8 cellular contexts compared by ENCODE assay signal in the genomic region with DNA sequence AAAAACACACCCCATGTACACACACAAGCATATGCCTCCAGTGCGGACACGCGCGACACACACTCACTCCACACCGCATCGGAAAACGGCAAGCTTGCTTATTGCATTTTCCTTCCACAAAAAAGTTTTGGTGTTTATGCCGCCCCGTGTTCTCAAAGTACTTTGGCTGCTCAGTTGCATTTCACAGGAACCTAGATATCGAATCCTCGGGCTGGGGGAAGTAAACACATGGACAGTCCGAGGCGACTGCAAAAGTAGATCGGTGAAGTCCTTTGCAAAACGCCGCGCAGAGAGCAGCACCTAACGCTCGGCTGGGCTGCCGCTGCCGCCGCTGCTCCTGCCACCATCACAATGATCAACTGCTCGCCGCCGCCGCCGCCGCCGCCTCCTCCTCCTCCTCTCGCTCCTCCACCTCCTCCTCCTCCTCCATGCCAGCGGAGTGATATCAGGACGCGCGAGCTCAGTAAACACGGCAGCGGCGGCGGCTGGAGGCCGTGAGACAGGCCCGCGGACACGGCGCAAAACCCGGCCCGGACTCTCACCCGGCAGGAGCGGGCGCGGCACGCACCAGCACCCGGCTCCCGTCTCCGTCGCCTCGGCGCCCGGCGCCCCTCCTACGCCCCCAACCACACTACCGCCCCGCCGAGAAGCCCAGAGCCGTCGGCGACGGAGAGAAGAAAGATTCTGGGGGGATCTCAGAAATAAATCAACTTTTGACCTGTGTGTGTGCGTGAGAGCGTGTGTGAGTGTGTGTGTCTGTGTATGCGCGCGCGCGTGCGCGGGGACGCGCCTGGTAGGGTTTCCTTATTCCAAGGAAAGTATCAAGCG. TPM values are rescaled to one million over a fixed set of nuclear protein-coding genes. Genes with fewer than 3 reads are reported as not detected.
DNase-seq lines count a peak whose midpoint lies in the region; ATAC-seq and TF ChIP-seq lines count a peak whose summit lies in the region.

TSS of gene MAML3 (minus strand) at position 441 of the 828 bp plus-strand sequence. CDS start 857 bp downstream, outside the sequence.

- H3K4me3 ChIP-seq in CD4-positive, CD25-positive, alpha-beta regulatory T cell (ENCODE audit: low read depth, low read length) = peak within 1 kb of the TSS; percentile 82
- peak within 1 kb of the TSS; percentile 71 for H3K4me3 ChIP-seq in MG63
- peak within 1 kb of the TSS; percentile 73 for H3K4me3 ChIP-seq in fibroblast of mammary gland (ENCODE audit: control insufficient read depth, low read depth, low read length)
- H3K4me3 ChIP-seq in naive thymus-derived CD4-positive, alpha-beta T cell (ENCODE audit: low read length) = peak within 1 kb of the TSS; percentile 99

- TF ChIP-seq CTCF in RWPE1 (conservative IDR thresholded peaks at IDR 0.05; ENCODE audit: low read depth) (no peak), fibroblast of mammary gland (conservative IDR thresholded peaks at IDR 0.05; ENCODE audit: control insufficient read depth, insufficient read depth, low read depth, low read length) (no peak)

- ATAC-seq in CD4-positive, CD25-positive, alpha-beta regulatory T cell (ENCODE audit: low read depth in 2 of 2) = peak; percentile 25 to 29
- ATAC-seq in GM21825 (IDR thresholded peaks at IDR 0.05; ENCODE audit: unreplicated experiment) = peak; percentile 41
- ATAC-seq in naive thymus-derived CD4-positive, alpha-beta T cell = peak; percentile 58

- CTCF ChIA-PET in RWPE1 (lab: Yijun Ruan, JAX) = interaction anchor here (0.6 to 1.2 kb wide), 6 partner anchors 17 to 619 kb away, joined by 3 to 5 read pairs (median 4); no protein-coding TSS in a partner anchor
- CTCF ChIA-PET in naive thymus-derived CD4-positive, alpha-beta T cell (lab: Charles Lee) = interaction anchor here (0.6 to 1.0 kb wide), 5 partner anchors 10 to 140 kb away, joined by 3 to 6 read pairs (median 3); no protein-coding TSS in a partner anchor

- peak within 1 kb of the TSS; percentile 92 to 96 (median 93) for H3K4me3 Mint-ChIP-seq in CD4-positive, CD25-positive, alpha-beta regulatory T cell
- H3K4me3 Mint-ChIP-seq in activated T-helper 2 cell treated with anti-CD3 and anti-CD28 coated beads, Interferon-gamma antibody, Interleukin-2, Interleukin-4, amounts not matched to agents 10 μg/mL and 5 μg/mL and 100 μg/mL, durations not matched to agents 14 hours and 24 hours and 36 hours (ENCODE audit: low read depth) = peak within 1 kb of the TSS; percentile 91
- H3K4me3 Mint-ChIP-seq in naive thymus-derived CD4-positive, alpha-beta T cell = peak within 1 kb of the TSS; percentile 89 to 100 (median 96)

- H3K27me3 Mint-ChIP-seq in CD4-positive, CD25-positive, alpha-beta regulatory T cell = peaks cover 67% of the 10 kb centered on the region
- H3K27me3 Mint-ChIP-seq in activated T-helper 2 cell treated with anti-CD3 and anti-CD28 coated beads, Interferon-gamma antibody, Interleukin-2, Interleukin-4, amounts not matched to agents 10 μg/mL and 5 μg/mL and 100 μg/mL, durations not matched to agents 14 hours and 24 hours and 36 hours (ENCODE audit: low read depth) = peaks cover 16% of the 10 kb centered on the region
- peaks cover 0 to 75% (median 0%) of the 10 kb centered on the region in 5 donors for H3K27me3 Mint-ChIP-seq in naive thymus-derived CD4-positive, alpha-beta T cell

- POLR2A ChIA-PET in RWPE1 (lab: Yijun Ruan, JAX; ENCODE audit: low non-redundant PET) = interaction anchor here (0.8 kb wide), 1 partner anchor 10 kb away, joined by 3 read pairs; no protein-coding TSS in a partner anchor
- POLR2A ChIA-PET in naive thymus-derived CD4-positive, alpha-beta T cell (lab: Charles Lee) = interaction anchor here (0.7 to 8.0 kb wide), 14 partner anchors 8 to 597 kb away, joined by 3 to 53 read pairs (median 4); partner anchors contain the start of genes ELMOD2 and SCOC

- peak; percentile 65 to 86 (median 79) for DNase-seq in CD4-positive, CD25-positive, alpha-beta regulatory T cell
- peak; percentile 92 for DNase-seq in MG63
- no peak for DNase-seq in RWPE1 (ENCODE audit: low spot score)
- peak; percentile 82 for DNase-seq in activated T-helper 2 cell treated with anti-CD3 and anti-CD28 coated beads, Interferon-gamma antibody, Interleukin-2, Interleukin-4, amounts not matched to agents 10 μg/mL and 5 μg/mL and 100 μg/mL, durations not matched to agents 14 hours and 24 hours and 36 hours (ENCODE audit: low spot score)
- DNase-seq in fibroblast of mammary gland (ENCODE audit: low read depth) = peak; percentile 93
- DNase-seq in naive thymus-derived CD4-positive, alpha-beta T cell = peak; percentile 73 to 89 (median 83)
- DNase-seq in stimulated activated CD8-positive, alpha-beta memory T cell treated with anti-CD3 and anti-CD28 coated beads, Interleukin-7, amount 100 ng/mL, for 4 hours (ENCODE audit: low read depth in 2 of 2) = peak; percentile 75 to 79

- peak within 1 kb of the TSS; percentile 41 for H3K27ac ChIP-seq in CD4-positive, CD25-positive, alpha-beta regulatory T cell (ENCODE audit: insufficient read depth, low read length, poor library complexity, severe bottlenecking)
- H3K27ac ChIP-seq in RWPE1 = peak within 1 kb of the TSS; percentile 77
- peak within 1 kb of the TSS; percentile 84 for H3K27ac ChIP-seq in naive thymus-derived CD4-positive, alpha-beta T cell (ENCODE audit: low read depth, low read length)

- H3K27ac Mint-ChIP-seq in CD4-positive, CD25-positive, alpha-beta regulatory T cell = peak within 1 kb of the TSS; percentile 60 to 89 (median 89)
- H3K27ac Mint-ChIP-seq in activated T-helper 2 cell treated with anti-CD3 and anti-CD28 coated beads, Interferon-gamma antibody, Interleukin-2, Interleukin-4, amounts not matched to agents 10 μg/mL and 5 μg/mL and 100 μg/mL, durations not matched to agents 14 hours and 24 hours and 36 hours = peak within 1 kb of the TSS; percentile 33
- H3K27ac Mint-ChIP-seq in naive thymus-derived CD4-positive, alpha-beta T cell = peak within 1 kb of the TSS; percentile 81 to 96 (median 93)

- intact Hi-C loops in activated T-helper 2 cell treated with anti-CD3 and anti-CD28 coated beads, Interferon-gamma antibody, Interleukin-2, Interleukin-4, amounts not matched to agents 10 μg/mL and 5 μg/mL and 100 μg/mL, durations not matched to agents 14 hours and 24 hours and 36 hours (cut with micrococcal nuclease) = loop anchor here (1.0 to 10.0 kb wide), 8 partner anchors 80 to 852 kb away; partner anchors contain the start of genes NAA15, NDUFC1, RAB33B and SCOC
- intact Hi-C loops in naive thymus-derived CD4-positive, alpha-beta T cell (cut with micrococcal nuclease) = loop anchor here (1.0 to 10.0 kb wide), 15 partner anchors 31 to 1071 kb away; partner anchors contain the start of genes NAA15 (in 2 of the 2), SCOC (in 2 of the 2), ELF2 (in 1 of the 2) and ELMOD2 (in 1 of the 2)

- H3K9me3 ChIP-seq in CD4-positive, CD25-positive, alpha-beta regulatory T cell (ENCODE audit: control insufficient read depth in 2 of 2, low read length in 2 of 2) = peaks cover 0 to 2% of the 10 kb centered on the region in 2 experiments
- no peaks in the 10 kb centered on the region for H3K9me3 ChIP-seq in MG63
- no peaks in the 10 kb centered on the region for H3K9me3 ChIP-seq in naive thymus-derived CD4-positive, alpha-beta T cell (ENCODE audit: control insufficient read depth in 2 of 3, low read length in 3 of 3)

- H3K36me3 ChIP-seq in CD4-positive, CD25-positive, alpha-beta regulatory T cell (ENCODE audit: control insufficient read depth, insufficient read depth, low read length) = no peaks in the 10 kb centered on the region
- no peaks in the 10 kb centered on the region for H3K36me3 ChIP-seq in MG63
- peaks cover 0 to 5% (median 0%) of the 10 kb centered on the region in 3 experiments for H3K36me3 ChIP-seq in naive thymus-derived CD4-positive, alpha-beta T cell (ENCODE audit: control insufficient read depth in 2 of 3, insufficient read depth in 3 of 3, low read length in 3 of 3)

- H3K4me1 Mint-ChIP-seq in CD4-positive, CD25-positive, alpha-beta regulatory T cell = peaks cover 10 to 43% (median 26%) of the 10 kb centered on the region in 4 donors
- H3K4me1 Mint-ChIP-seq in activated T-helper 2 cell treated with anti-CD3 and anti-CD28 coated beads, Interferon-gamma antibody, Interleukin-2, Interleukin-4, amounts not matched to agents 10 μg/mL and 5 μg/mL and 100 μg/mL, durations not matched to agents 14 hours and 24 hours and 36 hours (ENCODE audit: low read depth) = peaks cover 39% of the 10 kb centered on the region
- peaks cover 4 to 47% (median 32%) of the 10 kb centered on the region in 7 donors for H3K4me1 Mint-ChIP-seq in naive thymus-derived CD4-positive, alpha-beta T cell

- no peaks in the 10 kb centered on the region for H3K36me3 Mint-ChIP-seq in CD4-positive, CD25-positive, alpha-beta regulatory T cell
- H3K36me3 Mint-ChIP-seq in activated T-helper 2 cell treated with anti-CD3 and anti-CD28 coated beads, Interferon-gamma antibody, Interleukin-2, Interleukin-4, amounts not matched to agents 10 μg/mL and 5 μg/mL and 100 μg/mL, durations not matched to agents 14 hours and 24 hours and 36 hours (ENCODE audit: low read depth) = no peaks in the 10 kb centered on the region
- peaks cover 0 to 3% (median 0%) of the 10 kb centered on the region in 5 donors for H3K36me3 Mint-ChIP-seq in naive thymus-derived CD4-positive, alpha-beta T cell

- H3K9me3 Mint-ChIP-seq in CD4-positive, CD25-positive, alpha-beta regulatory T cell = peaks cover 0 to 4% (median 0%) of the 10 kb centered on the region in 7 donors
- H3K9me3 Mint-ChIP-seq in activated T-helper 2 cell treated with anti-CD3 and anti-CD28 coated beads, Interferon-gamma antibody, Interleukin-2, Interleukin-4, amounts not matched to agents 10 μg/mL and 5 μg/mL and 100 μg/mL, durations not matched to agents 14 hours and 24 hours and 36 hours = no peaks in the 10 kb centered on the region
- peaks cover 0 to 4% (median 0%) of the 10 kb centered on the region in 11 donors for H3K9me3 Mint-ChIP-seq in naive thymus-derived CD4-positive, alpha-beta T cell

- peaks cover 50% of the 10 kb centered on the region for H3K4me1 ChIP-seq in CD4-positive, CD25-positive, alpha-beta regulatory T cell (ENCODE audit: control insufficient read depth, insufficient read depth, low read length, poor library complexity, severe bottlenecking)
- peaks cover 0 to 13% of the 10 kb centered on the region in 2 donors for H3K4me1 ChIP-seq in naive thymus-derived CD4-positive, alpha-beta T cell (ENCODE audit: control insufficient read depth in 2 of 2, insufficient read depth in 2 of 2, low read length in 2 of 2)

- H3K27me3 ChIP-seq in CD4-positive, CD25-positive, alpha-beta regulatory T cell (ENCODE audit: control insufficient read depth, insufficient read depth, low read length) = peaks cover 9% of the 10 kb centered on the region
- no peaks in the 10 kb centered on the region; the same call in 1 of the 2 replicates for H3K27me3 ChIP-seq in MG63
- H3K27me3 ChIP-seq in naive thymus-derived CD4-positive, alpha-beta T cell (ENCODE audit: control insufficient read depth in 2 of 2, insufficient read depth in 2 of 2, low read length in 2 of 2) = no peaks in the 10 kb centered on the region

RNA-seq across cellular contexts. Expression of gene MAML3, which starts in this region (rescaled TPM):
- total RNA-seq in CD4-positive, CD25-positive, alpha-beta regulatory T cell = 1.1 TPM
- under 1 TPM in 3 of 4 donors, not detected in 1; 0.11 to 0.20 (median 0.13) TPM for polyA plus RNA-seq in CD4-positive, CD25-positive, alpha-beta regulatory T cell
- 0.12 and 0.13 TPM in 2 replicates for total RNA-seq in MG63 (2014; rRNA removed; shearing (Covaris generic); ENCODE audit: low replicate concordance)
- 3.0 and 3.3 TPM in 2 replicates for total RNA-seq in activated T-helper 2 cell treated with anti-CD3 and anti-CD28 coated beads, Interferon-gamma antibody, Interleukin-2, Interleukin-4, amounts not matched to agents 10 μg/mL and 5 μg/mL and 100 μg/mL, durations not matched to agents 14 hours and 24 hours and 36 hours
- total RNA-seq in naive thymus-derived CD4-positive, alpha-beta T cell = 1 to 10 TPM; 1.4 to 9.4 (median 3.6) TPM
- polyA plus RNA-seq in naive thymus-derived CD4-positive, alpha-beta T cell = under 1 TPM; 0.53 to 0.55 TPM

Comparison
In these comparisons a context has a peak if more than half of its experiments do, and no peak if none do; other contexts are left out.
1. Peak in DNase-seq and H3K4me3 ChIP-seq in MG63; RNA of the gene not detected or under 1 TPM.
2. H3K27ac Mint-ChIP-seq: peak in every context shown above with its lines; median percentile 93 in naive thymus-derived CD4-positive, alpha-beta T cell; 89 in CD4-positive, CD25-positive, alpha-beta regulatory T cell; 33 in activated T-helper 2 cell treated with anti-CD3 and anti-CD28 coated beads, Interferon-gamma antibody, Interleukin-2, Interleukin-4, amounts not matched to agents 10 μg/mL and 5 μg/mL and 100 μg/mL, durations not matched to agents 14 hours and 24 hours and 36 hours.